In the genomic region with DNA sequence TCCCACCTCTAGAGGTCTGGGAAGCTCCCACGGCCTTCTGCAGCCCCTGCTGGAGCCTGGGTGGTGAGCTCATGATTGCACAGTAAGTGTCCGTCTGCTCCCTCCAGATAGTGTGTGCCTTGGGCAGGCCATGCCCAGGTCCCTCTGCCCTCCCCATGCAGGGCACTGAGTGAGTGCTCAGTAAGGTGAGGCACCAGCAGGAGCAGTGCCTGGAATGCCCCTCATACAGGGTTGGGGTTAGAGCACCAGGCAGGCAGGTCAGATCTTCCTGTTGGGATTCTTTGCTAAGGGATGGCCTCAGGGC, we compare ENCODE assay signal across 2 cellular contexts.
TF ChIP-seq lines count a peak whose summit lies in the region.

No MANE protein-coding gene starts in this region.

TF ChIP-seq in HCT116, 20 proteins besides CTCF, POLR2A, EP300 and RAD21:
- TF ChIP-seq CEBPB (IDR thresholded peaks at IDR 0.05; ENCODE audit: low read depth) (no peak), POLR2AphosphoS5 (IDR thresholded peaks at IDR 0.05; ENCODE audit: low read depth, low read length) (no peak), SP1 (IDR thresholded peaks at IDR 0.05; ENCODE audit: low read depth) (no peak)
- TF ChIP-seq, protein P1, sequence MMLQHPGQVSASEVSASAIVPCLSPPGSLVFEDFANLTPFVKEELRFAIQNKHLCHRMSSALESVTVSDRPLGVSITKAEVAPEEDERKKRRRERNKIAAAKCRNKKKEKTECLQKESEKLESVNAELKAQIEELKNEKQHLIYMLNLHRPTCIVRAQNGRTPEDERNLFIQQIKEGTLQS (IDR thresholded peaks at IDR 0.05), result no peak
- TF ChIP-seq, protein P2, sequence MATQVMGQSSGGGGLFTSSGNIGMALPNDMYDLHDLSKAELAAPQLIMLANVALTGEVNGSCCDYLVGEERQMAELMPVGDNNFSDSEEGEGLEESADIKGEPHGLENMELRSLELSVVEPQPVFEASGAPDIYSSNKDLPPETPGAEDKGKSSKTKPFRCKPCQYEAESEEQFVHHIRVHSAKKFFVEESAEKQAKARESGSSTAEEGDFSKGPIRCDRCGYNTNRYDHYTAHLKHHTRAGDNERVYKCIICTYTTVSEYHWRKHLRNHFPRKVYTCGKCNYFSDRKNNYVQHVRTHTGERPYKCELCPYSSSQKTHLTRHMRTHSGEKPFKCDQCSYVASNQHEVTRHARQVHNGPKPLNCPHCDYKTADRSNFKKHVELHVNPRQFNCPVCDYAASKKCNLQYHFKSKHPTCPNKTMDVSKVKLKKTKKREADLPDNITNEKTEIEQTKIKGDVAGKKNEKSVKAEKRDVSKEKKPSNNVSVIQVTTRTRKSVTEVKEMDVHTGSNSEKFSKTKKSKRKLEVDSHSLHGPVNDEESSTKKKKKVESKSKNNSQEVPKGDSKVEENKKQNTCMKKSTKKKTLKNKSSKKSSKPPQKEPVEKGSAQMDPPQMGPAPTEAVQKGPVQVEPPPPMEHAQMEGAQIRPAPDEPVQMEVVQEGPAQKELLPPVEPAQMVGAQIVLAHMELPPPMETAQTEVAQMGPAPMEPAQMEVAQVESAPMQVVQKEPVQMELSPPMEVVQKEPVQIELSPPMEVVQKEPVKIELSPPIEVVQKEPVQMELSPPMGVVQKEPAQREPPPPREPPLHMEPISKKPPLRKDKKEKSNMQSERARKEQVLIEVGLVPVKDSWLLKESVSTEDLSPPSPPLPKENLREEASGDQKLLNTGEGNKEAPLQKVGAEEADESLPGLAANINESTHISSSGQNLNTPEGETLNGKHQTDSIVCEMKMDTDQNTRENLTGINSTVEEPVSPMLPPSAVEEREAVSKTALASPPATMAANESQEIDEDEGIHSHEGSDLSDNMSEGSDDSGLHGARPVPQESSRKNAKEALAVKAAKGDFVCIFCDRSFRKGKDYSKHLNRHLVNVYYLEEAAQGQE (IDR thresholded peaks at IDR 0.05; ENCODE audit: low read depth), result no peak
- TF ChIP-seq, protein P3, sequence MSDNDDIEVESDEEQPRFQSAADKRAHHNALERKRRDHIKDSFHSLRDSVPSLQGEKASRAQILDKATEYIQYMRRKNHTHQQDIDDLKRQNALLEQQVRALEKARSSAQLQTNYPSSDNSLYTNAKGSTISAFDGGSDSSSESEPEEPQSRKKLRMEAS (IDR thresholded peaks at IDR 0.05), result no peak

TF ChIP-seq in K562, 482 proteins besides CTCF, POLR2A, EP300 and RAD21:
- TF ChIP-seq MYBL2 (IDR thresholded peaks at IDR 0.05; ENCODE audit: low read depth) (no peak), MYBL2 (CRISPR knock-in tag; IDR thresholded peaks at IDR 0.05; ENCODE audit: borderline replicate concordance) (no peak), ZNF830 (CRISPR knock-in tag; IDR thresholded peaks at IDR 0.05) (no peak), TCF3 (CRISPR knock-in tag; IDR thresholded peaks at IDR 0.05) (no peak)
- TF ChIP-seq, protein P4, sequence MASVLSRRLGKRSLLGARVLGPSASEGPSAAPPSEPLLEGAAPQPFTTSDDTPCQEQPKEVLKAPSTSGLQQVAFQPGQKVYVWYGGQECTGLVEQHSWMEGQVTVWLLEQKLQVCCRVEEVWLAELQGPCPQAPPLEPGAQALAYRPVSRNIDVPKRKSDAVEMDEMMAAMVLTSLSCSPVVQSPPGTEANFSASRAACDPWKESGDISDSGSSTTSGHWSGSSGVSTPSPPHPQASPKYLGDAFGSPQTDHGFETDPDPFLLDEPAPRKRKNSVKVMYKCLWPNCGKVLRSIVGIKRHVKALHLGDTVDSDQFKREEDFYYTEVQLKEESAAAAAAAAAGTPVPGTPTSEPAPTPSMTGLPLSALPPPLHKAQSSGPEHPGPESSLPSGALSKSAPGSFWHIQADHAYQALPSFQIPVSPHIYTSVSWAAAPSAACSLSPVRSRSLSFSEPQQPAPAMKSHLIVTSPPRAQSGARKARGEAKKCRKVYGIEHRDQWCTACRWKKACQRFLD (CRISPR knock-in tag; IDR thresholded peaks at IDR 0.05), result no peak
